34 cellular contexts compared by ENCODE assay signal in the genomic region with DNA sequence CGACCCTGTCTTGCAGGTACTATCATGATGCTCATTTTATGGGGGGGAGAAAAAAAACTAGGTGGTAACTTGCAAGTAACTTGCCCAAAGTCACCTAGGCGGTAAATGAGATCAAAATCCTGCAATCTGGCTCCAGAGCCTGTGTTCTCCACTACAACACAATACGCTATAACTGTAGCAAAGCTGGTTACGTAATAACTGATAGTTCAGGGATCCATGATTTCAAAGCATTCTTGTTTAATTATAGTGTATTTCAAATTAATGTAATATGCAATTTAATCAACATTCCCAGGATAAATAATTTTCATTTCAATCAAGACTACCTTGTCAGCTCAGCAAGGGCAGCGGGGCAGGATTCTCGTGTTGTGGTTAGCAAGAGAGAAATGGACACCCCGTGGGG.
"Had no signal": no experiment of that assay in that cellular context is flagged by ENCODE, and none has a peak within 500 bp of the region (broad histone marks: within the 10 kb centered on the region; RNA-seq: fewer than 3 reads in every experiment).

No MANE protein-coding gene starts in this region.

- H3K36me3 ChIP-seq: adrenal gland, brain microvascular endothelial cell, breast epithelium had no signal

- H3K27ac ChIP-seq: adrenal gland, body of pancreas, brain microvascular endothelial cell, breast epithelium, VCaP had no signal

- DNase-seq: activated B cell treated with CpG ODN at 0.5 μM for 24 hours; activated CD4-positive, alpha-beta memory T cell treated with anti-CD3 and anti-CD28 coated beads for 36 hours; activated CD4-positive, alpha-beta T cell treated with anti-CD3 and anti-CD28 coated beads for 4 hours; activated CD4-positive, alpha-beta T cell treated with anti-CD3 and anti-CD28 coated beads, Interleukin-2, amount 10 ng/mL, durations not matched to agents 24 days and 14 days; activated CD4-positive, alpha-beta T cell treated with anti-CD3 and anti-CD28 coated beads, Interleukin-2, amount 50 U/mL, for 1 hour; activated CD4-positive, alpha-beta T cell treated with anti-CD3 and anti-CD28 coated beads, Interleukin-2, amount 50 U/mL, for 4 hours; activated CD4-positive, CD25-positive, alpha-beta regulatory T cell treated with anti-CD3 and anti-CD28 coated beads, Interleukin-2, amount 50 U/mL, for 72 hours; activated CD8-positive, alpha-beta memory T cell treated with anti-CD3 and anti-CD28 coated beads, Interleukin-2, amount 50 U/mL, for 4 hours; activated CD8-positive, alpha-beta T cell treated with anti-CD3 and anti-CD28 coated beads for 36 hours; activated effector memory CD4-positive, alpha-beta T cell treated with anti-CD3 and anti-CD28 coated beads, Interleukin-2, amount 50 U/mL, for 16 hours; activated gamma-delta T cell treated with Interleukin-2 at 50 U/mL for 16 hours; activated naive CD4-positive, alpha-beta T cell; activated naive CD4-positive, alpha-beta T cell treated with anti-CD3 and anti-CD28 coated beads for 36 hours; activated naive CD4-positive, alpha-beta T cell treated with anti-CD3 and anti-CD28 coated beads, Interleukin-2, amount 50 U/mL, for 16 hours; activated naive CD8-positive, alpha-beta T cell treated with anti-CD3 and anti-CD28 coated beads for 36 hours; activated T-cell treated with anti-CD3 and anti-CD28 coated beads for 4 hours; activated T-cell treated with anti-CD3 and anti-CD28 coated beads, Interleukin-2, amount 50 U/mL, for 1 hour; activated T-cell treated with anti-CD3 and anti-CD28 coated beads, Interleukin-2, amount 50 U/mL, for 4 hours; activated T-cell treated with anti-CD3 and anti-CD28 coated beads, Interleukin-2, amount 50 U/mL, for 72 hours; adrenal gland; amniotic stem cell; aorta; body of pancreas; brain microvascular endothelial cell; central memory CD4-positive, alpha-beta T cell; T-helper 1 cell; T-helper 2 cell; T-helper 9 cell had no signal

- ATAC-seq: activated CD8-positive, alpha-beta T cell treated with anti-CD3 and anti-CD28 coated beads for 36 hours; activated naive CD4-positive, alpha-beta T cell treated with anti-CD3 and anti-CD28 coated beads, Interleukin-2, amount 50 U/mL, for 72 hours; activated T-cell treated with anti-CD3 and anti-CD28 coated beads, Interleukin-2, amount 50 U/mL, for 4 hours; activated T-cell treated with anti-CD3 and anti-CD28 coated beads, Interleukin-2, amount 50 U/mL, for 72 hours; activated T-helper 17 cell treated with anti-CD3 and anti-CD28 coated beads, Interleukin-2, amount 50 U/mL, for 72 hours; body of pancreas had no signal

- H3K4me1 ChIP-seq: adrenal gland, body of pancreas, breast epithelium had no signal

- H3K27me3 ChIP-seq: adrenal gland, body of pancreas, brain microvascular endothelial cell, breast epithelium had no signal

- H3K9me3 ChIP-seq: adrenal gland, body of pancreas, breast epithelium had no signal

- H3K4me3 ChIP-seq: adrenal gland, body of pancreas, breast epithelium had no signal

- FAIRE-seq: astrocyte, TTC549 had no signal
